In genomic region chr21:44082648-44083436, GRCh38 we compare ENCODE assay signal across 11 cellular contexts. TPM values are rescaled to one million over a fixed set of nuclear protein-coding genes. Genes with fewer than 3 reads are reported as not detected.
DNase-seq lines count a peak whose midpoint lies in the region; ATAC-seq, FAIRE-seq and TF ChIP-seq lines count a peak whose summit lies in the region.
"Had no signal": no experiment of that assay in that cellular context is flagged by ENCODE, and none has a peak within 500 bp of the region (broad histone marks: within the 10 kb centered on the region; RNA-seq: fewer than 3 reads in every experiment).

No MANE protein-coding gene starts in this region.

- DNase-seq in activated CD4-positive, alpha-beta T cell treated with anti-CD3 and anti-CD28 coated beads, Interleukin-2, amount 10 ng/mL, durations not matched to agents 7 days and 5 days = no peak
- no peak for DNase-seq in activated CD4-positive, alpha-beta T cell treated with anti-CD3 and anti-CD28 coated beads, Interleukin-2, amount 50 U/mL, for 4 hours
- DNase-seq in activated T-helper 1 cell treated with anti-CD3 and anti-CD28 coated beads, Interleukin-12 subunit alpha, Interleukin-12 subunit beta, Interleukin-2, Interleukin-4 antibody, amounts not matched to agents 30 ng/mL and 10 ng/mL and 1 ng/mL, durations not matched to agents 14 hours and 24 hours and 36 hours (ENCODE audit: low spot score) = no peak
- peak; percentile 42 for DNase-seq in kidney
- DNase-seq in stimulated activated naive CD8-positive, alpha-beta T cell treated with anti-CD3 and anti-CD28 coated beads, Interleukin-15, amount 100 ng/mL, for 72 hours = no peak
- DNase-seq in GM13977 (ENCODE audit: low spot score) = no peak
- no peak for DNase-seq in D341Med (ENCODE audit: low spot score)
- no peak for DNase-seq in MV-4-11 (lab: John Stamatoyannopoulos, UW)
- DNase-seq: NCI-H1694 treated with DMSO at 0.1 percent for 48 hours, occipital lobe had no signal

- peak overlapping the region; percentile 7 to 32 for H3K4me3 ChIP-seq in kidney (ENCODE audit: low read length in 2 of 2)
- H3K4me3 ChIP-seq: A549 had no signal

- TF ChIP-seq CTCF in kidney (IDR thresholded peaks at IDR 0.05; ENCODE audit: borderline replicate concordance, extremely low read depth, insufficient read depth) (no peak), GM13977 (IDR thresholded peaks at IDR 0.05; ENCODE audit: extremely low read depth, insufficient read depth, missing control alignments) (no peak)

- POLR2A ChIA-PET in activated CD4-positive, alpha-beta T cell treated with anti-CD3 and anti-CD28 coated beads, Interleukin-2, amount 10 ng/mL, durations not matched to agents 7 days and 5 days (lab: Charles Lee) = interaction anchor here (0.9 to 1.3 kb wide), 2 partner anchors 17 to 67 kb away, joined by 3 to 4 read pairs; no protein-coding TSS in a partner anchor

- H3K27ac Mint-ChIP-seq in activated CD4-positive, alpha-beta T cell treated with anti-CD3 and anti-CD28 coated beads, Interleukin-2, amount 10 ng/mL, durations not matched to agents 7 days and 5 days = peak overlapping the region; percentile 98
- H3K27ac Mint-ChIP-seq in activated T-helper 1 cell treated with anti-CD3 and anti-CD28 coated beads, Interleukin-12 subunit alpha, Interleukin-12 subunit beta, Interleukin-2, Interleukin-4 antibody, amounts not matched to agents 30 ng/mL and 10 ng/mL and 1 ng/mL, durations not matched to agents 14 hours and 24 hours and 36 hours = peak overlapping the region; percentile 98
- H3K27ac Mint-ChIP-seq in stimulated activated naive CD8-positive, alpha-beta T cell treated with anti-CD3 and anti-CD28 coated beads, Interleukin-15, amount 100 ng/mL, for 72 hours = peak overlapping the region; percentile 97

- peak overlapping the region; percentile 68 for H3K4me3 Mint-ChIP-seq in activated CD4-positive, alpha-beta T cell treated with anti-CD3 and anti-CD28 coated beads, Interleukin-2, amount 10 ng/mL, durations not matched to agents 7 days and 5 days
- H3K4me3 Mint-ChIP-seq in activated T-helper 1 cell treated with anti-CD3 and anti-CD28 coated beads, Interleukin-12 subunit alpha, Interleukin-12 subunit beta, Interleukin-2, Interleukin-4 antibody, amounts not matched to agents 30 ng/mL and 10 ng/mL and 1 ng/mL, durations not matched to agents 14 hours and 24 hours and 36 hours = peak overlapping the region; percentile 86
- peak overlapping the region; percentile 77 to 87 for H3K4me3 Mint-ChIP-seq in stimulated activated naive CD8-positive, alpha-beta T cell treated with anti-CD3 and anti-CD28 coated beads, Interleukin-15, amount 100 ng/mL, for 72 hours

- peak overlapping the region in 1 of 2 donors; percentile 37 for H3K9ac ChIP-seq in kidney (ENCODE audit: low read length in 2 of 2)

- H3K27me3 Mint-ChIP-seq in activated CD4-positive, alpha-beta T cell treated with anti-CD3 and anti-CD28 coated beads, Interleukin-2, amount 10 ng/mL, durations not matched to agents 7 days and 5 days = no peaks in the 10 kb centered on the region
- H3K27me3 Mint-ChIP-seq in activated T-helper 1 cell treated with anti-CD3 and anti-CD28 coated beads, Interleukin-12 subunit alpha, Interleukin-12 subunit beta, Interleukin-2, Interleukin-4 antibody, amounts not matched to agents 30 ng/mL and 10 ng/mL and 1 ng/mL, durations not matched to agents 14 hours and 24 hours and 36 hours (ENCODE audit: insufficient read depth) = no peaks in the 10 kb centered on the region
- no peaks in the 10 kb centered on the region for H3K27me3 Mint-ChIP-seq in stimulated activated naive CD8-positive, alpha-beta T cell treated with anti-CD3 and anti-CD28 coated beads, Interleukin-15, amount 100 ng/mL, for 72 hours

- H3K4me1 ChIP-seq in kidney (ENCODE audit: control insufficient read depth in 1 of 2, insufficient read depth in 1 of 2, low read depth in 1 of 2, low read length in 2 of 2) = peaks cover 24 to 40% of the 10 kb centered on the region in 2 donors
- H3K4me1 ChIP-seq: A549 had no signal

- no peak for FAIRE-seq in kidney (lab: Jason Lieb, UNC)
- FAIRE-seq: A549 had no signal

- H3K9me3 ChIP-seq in kidney (ENCODE audit: control insufficient read depth in 1 of 2, low read length in 2 of 2) = no peaks in the 10 kb centered on the region
- H3K9me3 ChIP-seq: A549 had no signal

- peaks cover 91% of the 10 kb centered on the region for H3K4me1 Mint-ChIP-seq in activated CD4-positive, alpha-beta T cell treated with anti-CD3 and anti-CD28 coated beads, Interleukin-2, amount 10 ng/mL, durations not matched to agents 7 days and 5 days
- H3K4me1 Mint-ChIP-seq in activated T-helper 1 cell treated with anti-CD3 and anti-CD28 coated beads, Interleukin-12 subunit alpha, Interleukin-12 subunit beta, Interleukin-2, Interleukin-4 antibody, amounts not matched to agents 30 ng/mL and 10 ng/mL and 1 ng/mL, durations not matched to agents 14 hours and 24 hours and 36 hours (ENCODE audit: low read depth) = peaks cover 91% of the 10 kb centered on the region
- peaks cover 98% of the 10 kb centered on the region for H3K4me1 Mint-ChIP-seq in stimulated activated naive CD8-positive, alpha-beta T cell treated with anti-CD3 and anti-CD28 coated beads, Interleukin-15, amount 100 ng/mL, for 72 hours

- H3K9me3 Mint-ChIP-seq in activated CD4-positive, alpha-beta T cell treated with anti-CD3 and anti-CD28 coated beads, Interleukin-2, amount 10 ng/mL, durations not matched to agents 7 days and 5 days = no peaks in the 10 kb centered on the region
- no peaks in the 10 kb centered on the region for H3K9me3 Mint-ChIP-seq in activated T-helper 1 cell treated with anti-CD3 and anti-CD28 coated beads, Interleukin-12 subunit alpha, Interleukin-12 subunit beta, Interleukin-2, Interleukin-4 antibody, amounts not matched to agents 30 ng/mL and 10 ng/mL and 1 ng/mL, durations not matched to agents 14 hours and 24 hours and 36 hours
- H3K9me3 Mint-ChIP-seq in stimulated activated naive CD8-positive, alpha-beta T cell treated with anti-CD3 and anti-CD28 coated beads, Interleukin-15, amount 100 ng/mL, for 72 hours = no peaks in the 10 kb centered on the region

- intact Hi-C loops in activated T-helper 1 cell treated with anti-CD3 and anti-CD28 coated beads, Interleukin-12 subunit alpha, Interleukin-12 subunit beta, Interleukin-2, Interleukin-4 antibody, amounts not matched to agents 30 ng/mL and 10 ng/mL and 1 ng/mL, durations not matched to agents 14 hours and 24 hours and 36 hours (cut with micrococcal nuclease) = no loop called here
- intact Hi-C loops in kidney (cut with DNase I) = no loop called here

- in situ Hi-C loops in GM13977 (cut with MboI; ENCODE audit: low pct_unique_long_range_greater_than_20kb, low sequenced_read_pairs, unreplicated experiment) = loop anchor here (25.0 kb wide), 2 partner anchors 204 to 379 kb away; partner anchors contain the start of genes AIRE and LRRC3

- peaks cover 86% of the 10 kb centered on the region for H3K36me3 Mint-ChIP-seq in activated CD4-positive, alpha-beta T cell treated with anti-CD3 and anti-CD28 coated beads, Interleukin-2, amount 10 ng/mL, durations not matched to agents 7 days and 5 days (ENCODE audit: low read depth)
- peaks cover 77% of the 10 kb centered on the region for H3K36me3 Mint-ChIP-seq in activated T-helper 1 cell treated with anti-CD3 and anti-CD28 coated beads, Interleukin-12 subunit alpha, Interleukin-12 subunit beta, Interleukin-2, Interleukin-4 antibody, amounts not matched to agents 30 ng/mL and 10 ng/mL and 1 ng/mL, durations not matched to agents 14 hours and 24 hours and 36 hours (ENCODE audit: low read depth)

- peak overlapping the region; percentile 61 to 82 for H3K27ac ChIP-seq in kidney (ENCODE audit: low read depth in 2 of 2, low read length in 2 of 2)
- H3K27ac ChIP-seq: A549 had no signal

- peak; percentile 35 for ATAC-seq in stimulated activated naive CD8-positive, alpha-beta T cell treated with anti-CD3 and anti-CD28 coated beads, Interleukin-15, amount 100 ng/mL, for 72 hours
- ATAC-seq: A549 had no signal

- H3K36me3 ChIP-seq in kidney (ENCODE audit: control insufficient read depth in 1 of 2, insufficient read depth in 2 of 2, low read length in 2 of 2) = peaks cover 11 to 47% of the 10 kb centered on the region in 2 donors

- CTCF ChIA-PET in activated CD4-positive, alpha-beta T cell treated with anti-CD3 and anti-CD28 coated beads, Interleukin-2, amount 10 ng/mL, durations not matched to agents 7 days and 5 days (lab: Charles Lee) = interaction anchor here (0.7 to 4.0 kb wide), 8 partner anchors 8 to 33 kb away, joined by 3 to 17 read pairs (median 4); no protein-coding TSS in a partner anchor

RNA-seq across cellular contexts. Expression of gene PWP2, which starts 24.4 kb away (rescaled TPM):
- total RNA-seq in activated CD4-positive, alpha-beta T cell treated with anti-CD3 and anti-CD28 coated beads, Interleukin-2, amount 10 ng/mL, durations not matched to agents 7 days and 5 days = 10 to 100 TPM; 24.2 to 29.0 TPM
- total RNA-seq in activated T-helper 1 cell treated with anti-CD3 and anti-CD28 coated beads, Interleukin-12 subunit alpha, Interleukin-12 subunit beta, Interleukin-2, Interleukin-4 antibody, amounts not matched to agents 30 ng/mL and 10 ng/mL and 1 ng/mL, durations not matched to agents 14 hours and 24 hours and 36 hours = 11.9 and 15.1 TPM in 2 replicates
- 8.1 TPM for total RNA-seq in kidney
- polyA plus RNA-seq in kidney (ENCODE audit: insufficient read depth, low read depth, low replicate concordance) = 0.84 TPM

RNA-seq across cellular contexts. Expression of gene GATD3, which starts 50.6 kb away (rescaled TPM):
- total RNA-seq in activated CD4-positive, alpha-beta T cell treated with anti-CD3 and anti-CD28 coated beads, Interleukin-2, amount 10 ng/mL, durations not matched to agents 7 days and 5 days = 10 to 100 TPM; 41.7 to 50.2 TPM
- 9.5 and 13.8 TPM in 2 replicates for total RNA-seq in activated T-helper 1 cell treated with anti-CD3 and anti-CD28 coated beads, Interleukin-12 subunit alpha, Interleukin-12 subunit beta, Interleukin-2, Interleukin-4 antibody, amounts not matched to agents 30 ng/mL and 10 ng/mL and 1 ng/mL, durations not matched to agents 14 hours and 24 hours and 36 hours
- 15.8 TPM for total RNA-seq in kidney
- polyA plus RNA-seq in kidney (ENCODE audit: insufficient read depth, low read depth, low replicate concordance) = 18.3 TPM
